In genomic region chrY:14328677-14329345, GRCh38 we compare ENCODE assay signal across 8 cellular contexts.
DNase-seq lines count a peak whose midpoint lies in the region; ATAC-seq lines count a peak whose summit lies in the region.

No MANE protein-coding gene starts in this region.

- no peaks in the 10 kb centered on the region for H3K79me2 ChIP-seq in trophoblast cell (ENCODE audit: control insufficient read depth, insufficient read depth, low read length, poor library complexity)

- no peak overlapping the region for H3K4me3 ChIP-seq in trophoblast cell (ENCODE audit: low read depth, low read length)

- in situ Hi-C loops in ACHN (cut with HindIII; ENCODE audit: low pct_ligation_motif_present, low pct_unique_long_range_greater_than_20kb, low sequenced_read_pairs): no loop called here

- no peak overlapping the region for H3K18ac ChIP-seq in trophoblast cell (ENCODE audit: low read length)

- no peaks in the 10 kb centered on the region for H3K27me3 ChIP-seq in trophoblast cell (ENCODE audit: insufficient read depth, low read length)

- no peak overlapping the region for H4K91ac ChIP-seq in trophoblast cell (ENCODE audit: low read depth, low read length)

- peaks cover 6% of the 10 kb centered on the region for H3K27me3 Mint-ChIP-seq in activated T-helper 1 cell treated with anti-CD3 and anti-CD28 coated beads, Interleukin-12 subunit alpha, Interleukin-12 subunit beta, Interleukin-2, Interleukin-4 antibody, amounts not matched to agents 30 ng/mL and 10 ng/mL and 1 ng/mL, durations not matched to agents 14 hours and 24 hours and 36 hours (ENCODE audit: insufficient read depth)

- H3K9me3 Mint-ChIP-seq in activated T-helper 1 cell treated with anti-CD3 and anti-CD28 coated beads, Interleukin-12 subunit alpha, Interleukin-12 subunit beta, Interleukin-2, Interleukin-4 antibody, amounts not matched to agents 30 ng/mL and 10 ng/mL and 1 ng/mL, durations not matched to agents 14 hours and 24 hours and 36 hours: no peaks in the 10 kb centered on the region

- H2BK12ac ChIP-seq in trophoblast cell (ENCODE audit: low read length): no peak overlapping the region

- H3K4ac ChIP-seq in trophoblast cell (ENCODE audit: low read depth, low read length): no peak overlapping the region

- no peaks in the 10 kb centered on the region for H3K36me3 Mint-ChIP-seq in activated T-helper 1 cell treated with anti-CD3 and anti-CD28 coated beads, Interleukin-12 subunit alpha, Interleukin-12 subunit beta, Interleukin-2, Interleukin-4 antibody, amounts not matched to agents 30 ng/mL and 10 ng/mL and 1 ng/mL, durations not matched to agents 14 hours and 24 hours and 36 hours (ENCODE audit: low read depth)

- H2BK120ac ChIP-seq in trophoblast cell (ENCODE audit: insufficient read depth, low read length, poor library complexity): no peak overlapping the region

- peak overlapping the region; percentile 34 for H3K27ac ChIP-seq in trophoblast cell (ENCODE audit: low read depth, low read length)

- H3K4me1 ChIP-seq in trophoblast cell (ENCODE audit: control insufficient read depth in 1 of 2, insufficient read depth in 2 of 2, low read length in 2 of 2): no peaks in the 10 kb centered on the region

- peak; percentile 90 for ATAC-seq in HG03066 (IDR thresholded peaks at IDR 0.05; ENCODE audit: low read depth, unreplicated experiment)
- no peak for ATAC-seq in HG03159 (IDR thresholded peaks at IDR 0.05; ENCODE audit: unreplicated experiment)

- H3K27ac Mint-ChIP-seq in activated T-helper 1 cell treated with anti-CD3 and anti-CD28 coated beads, Interleukin-12 subunit alpha, Interleukin-12 subunit beta, Interleukin-2, Interleukin-4 antibody, amounts not matched to agents 30 ng/mL and 10 ng/mL and 1 ng/mL, durations not matched to agents 14 hours and 24 hours and 36 hours: peak overlapping the region; percentile 40

- no peaks in the 10 kb centered on the region for H3K79me1 ChIP-seq in trophoblast cell (ENCODE audit: low read length)

- no peak overlapping the region for H3K14ac ChIP-seq in trophoblast cell (ENCODE audit: low read length)

- H3K9me3 ChIP-seq in trophoblast cell (ENCODE audit: insufficient read depth, low read depth, low read length): no peaks in the 10 kb centered on the region

- H2AK5ac ChIP-seq in trophoblast cell (ENCODE audit: low read length): no peak overlapping the region

- H4K12ac ChIP-seq in trophoblast cell (ENCODE audit: low read depth, low read length): no peak overlapping the region

- H3K23ac ChIP-seq in trophoblast cell (ENCODE audit: low read length): no peak overlapping the region

- no peak overlapping the region for H3K4me2 ChIP-seq in trophoblast cell (ENCODE audit: low read length)

- H3K4me3 Mint-ChIP-seq in activated T-helper 1 cell treated with anti-CD3 and anti-CD28 coated beads, Interleukin-12 subunit alpha, Interleukin-12 subunit beta, Interleukin-2, Interleukin-4 antibody, amounts not matched to agents 30 ng/mL and 10 ng/mL and 1 ng/mL, durations not matched to agents 14 hours and 24 hours and 36 hours: peak overlapping the region; percentile 11

- no peak overlapping the region for H3K9ac ChIP-seq in trophoblast cell (ENCODE audit: low read length)

- intact Hi-C loops in activated T-helper 1 cell treated with anti-CD3 and anti-CD28 coated beads, Interleukin-12 subunit alpha, Interleukin-12 subunit beta, Interleukin-2, Interleukin-4 antibody, amounts not matched to agents 30 ng/mL and 10 ng/mL and 1 ng/mL, durations not matched to agents 14 hours and 24 hours and 36 hours (cut with micrococcal nuclease): no loop called here

- no peaks in the 10 kb centered on the region for H3K36me3 ChIP-seq in trophoblast cell (ENCODE audit: control insufficient read depth in 1 of 2, insufficient read depth in 2 of 2, low read length in 2 of 2)

- H3K4me1 Mint-ChIP-seq in activated T-helper 1 cell treated with anti-CD3 and anti-CD28 coated beads, Interleukin-12 subunit alpha, Interleukin-12 subunit beta, Interleukin-2, Interleukin-4 antibody, amounts not matched to agents 30 ng/mL and 10 ng/mL and 1 ng/mL, durations not matched to agents 14 hours and 24 hours and 36 hours (ENCODE audit: low read depth): peaks cover 12% of the 10 kb centered on the region

- DNase-seq in NCI-H2171 treated with DMSO at 0.1 percent for 48 hours (lab: John Stamatoyannopoulos, UW): peak; percentile 62
- DNase-seq in NCI-H2171 (lab: John Stamatoyannopoulos, UW): no peak
- no peak for DNase-seq in activated T-helper 1 cell treated with anti-CD3 and anti-CD28 coated beads, Interleukin-12 subunit alpha, Interleukin-12 subunit beta, Interleukin-2, Interleukin-4 antibody, amounts not matched to agents 30 ng/mL and 10 ng/mL and 1 ng/mL, durations not matched to agents 14 hours and 24 hours and 36 hours (ENCODE audit: low spot score)
- peak in 1 of 2 donors; percentile 4 for DNase-seq in trophoblast cell
- no peak for DNase-seq in ACHN
- DNase-seq in activated effector memory CD4-positive, alpha-beta T cell treated with Interleukin-2 at 50 U/mL for 16 hours: no peak

- no peak overlapping the region for H2AFZ ChIP-seq in trophoblast cell (ENCODE audit: insufficient read depth, low read length, poor library complexity)

- H4K8ac ChIP-seq in trophoblast cell (ENCODE audit: low read depth, low read length): no peak overlapping the region

- peak overlapping the region; percentile 31 for H2BK5ac ChIP-seq in trophoblast cell (ENCODE audit: low read depth, low read length, poor library complexity)
